In genomic region chr20:49935746-49936152, GRCh38 we compare ENCODE assay signal across 8 cellular contexts. TPM values are rescaled to one million over a fixed set of nuclear protein-coding genes. Genes with fewer than 3 reads are reported as not detected.
DNase-seq lines count a peak whose midpoint lies in the region; TF ChIP-seq lines count a peak whose summit lies in the region.

No MANE protein-coding gene starts in this region.

- peaks cover 12% of the 10 kb centered on the region for H3K79me1 ChIP-seq in neuronal stem cell (ENCODE audit: low read depth, low read length)

- no peaks in the 10 kb centered on the region for H3K9me3 ChIP-seq in ectodermal cell (ENCODE audit: control insufficient read depth, low read length)
- H3K9me3 ChIP-seq in neuronal stem cell (replicated peaks in 1 of 2; ENCODE audit: control insufficient read depth in 2 of 2, insufficient read depth in 1 of 2, low read depth in 1 of 2, low read length in 2 of 2) = no peaks in the 10 kb centered on the region

- no peak for TF ChIP-seq CTCF in GM12864 (IDR thresholded peaks at IDR 0.05; ENCODE audit: low read depth, low read length, missing control alignments)

- H3K4me2 ChIP-seq in neuronal stem cell (ENCODE audit: insufficient read depth, low read length, poor library complexity, severe bottlenecking) = no peak overlapping the region

- H3K4me1 ChIP-seq in ectodermal cell (ENCODE audit: control insufficient read depth, insufficient read depth, low read length) (peaks cover 14% of the 10 kb centered on the region), neuronal stem cell (ENCODE audit: control insufficient read depth in 2 of 2, insufficient read depth in 1 of 2, low read depth in 1 of 2, low read length in 2 of 2) (peaks cover 6 to 7% of the 10 kb centered on the region in 2 donors)

- H2AFZ ChIP-seq in neuronal stem cell (ENCODE audit: low read length) = peak overlapping the region; percentile 92

- peak overlapping the region; percentile 14 for H2AK5ac ChIP-seq in neuronal stem cell (ENCODE audit: low read depth, low read length)

- H3K18ac ChIP-seq in neuronal stem cell (ENCODE audit: low read length) = peak overlapping the region; percentile 59

- no peak for DNase-seq in GM12864 (ENCODE audit: low read depth)
- no peak for DNase-seq in Jurkat, Clone E6-1 (ENCODE audit: low read depth, low spot score)
- no peak for DNase-seq in neuronal stem cell (ENCODE audit: low spot score)
- no peak for DNase-seq in NAMALWA (ENCODE audit: low spot score)
- DNase-seq in NCI-H446 (lab: John Stamatoyannopoulos, UW) = no peak
- DNase-seq in NCI-H2227 (lab: John Stamatoyannopoulos, UW; ENCODE audit: unreplicated experiment) = no peak
- DNase-seq in NCI-H2227 treated with DMSO at 0.1 percent for 48 hours (lab: John Stamatoyannopoulos, UW) = no peak

- H3K14ac ChIP-seq in neuronal stem cell (ENCODE audit: low read length) = no peak overlapping the region

- no peak overlapping the region for H4K91ac ChIP-seq in neuronal stem cell (ENCODE audit: low read depth, low read length, poor library complexity)

- H2BK12ac ChIP-seq in neuronal stem cell (ENCODE audit: low read length) = no peak overlapping the region

- no peak overlapping the region for H3K27ac ChIP-seq in ectodermal cell (ENCODE audit: insufficient read depth, low read depth, low read length, poor library complexity, severe bottlenecking)
- no peak overlapping the region for H3K27ac ChIP-seq in neuronal stem cell (replicated peaks; ENCODE audit: low read length)

- no peak overlapping the region for H2BK5ac ChIP-seq in neuronal stem cell (ENCODE audit: low read length)

- peak overlapping the region; percentile 71 for H3K4me3 ChIP-seq in GM12864 (ENCODE audit: low read depth, low read length)
- peak overlapping the region; percentile 45 for H3K4me3 ChIP-seq in Jurkat, Clone E6-1 (ENCODE audit: low read length)
- peak overlapping the region; percentile 99 for H3K4me3 ChIP-seq in ectodermal cell (ENCODE audit: insufficient read depth, low read depth, low read length)
- H3K4me3 ChIP-seq in neuronal stem cell (ENCODE audit: low read length in 2 of 2) = peak overlapping the region in 1 of 2 donors; percentile 79

- no peak overlapping the region for H3K9ac ChIP-seq in neuronal stem cell (ENCODE audit: low read depth, low read length, poor library complexity)

- H3K27me3 ChIP-seq in ectodermal cell (ENCODE audit: control insufficient read depth, insufficient read depth, low read length, poor library complexity, severe bottlenecking) (no peaks in the 10 kb centered on the region), neuronal stem cell (ENCODE audit: control insufficient read depth in 3 of 3, insufficient read depth in 3 of 3, low read depth in 1 of 3, low read length in 3 of 3) (no peaks in the 10 kb centered on the region)

- WGBS in ectodermal cell, 2 experiments = 80 to 82% methylated on average over 20 to 21 of the region's 21 CpGs
- WGBS in neuronal stem cell (ENCODE audit: extremely low coverage in 2 of 2, insufficient read length in 2 of 2, insufficient replicate concordance in 1 of 2), 2 donors = no CpG with 5 or more reads among the region's 21 CpGs

- H3K23ac ChIP-seq in neuronal stem cell (ENCODE audit: low read depth, low read length, poor library complexity) = no peak overlapping the region

- H4K8ac ChIP-seq in neuronal stem cell (ENCODE audit: low read depth, low read length) = no peak overlapping the region

- H3K36me3 ChIP-seq in ectodermal cell (ENCODE audit: control insufficient read depth, insufficient read depth, low read length) = no peaks in the 10 kb centered on the region
- H3K36me3 ChIP-seq in neuronal stem cell (replicated peaks in 1 of 2; ENCODE audit: control insufficient read depth in 2 of 2, insufficient read depth in 2 of 2, low read length in 2 of 2) = peaks cover 0 to 19% of the 10 kb centered on the region in 2 donors

- H3K4ac ChIP-seq in neuronal stem cell (ENCODE audit: low read length) = no peak overlapping the region

- no peak overlapping the region for H2BK15ac ChIP-seq in neuronal stem cell (ENCODE audit: low read length)

- H2BK120ac ChIP-seq in neuronal stem cell (ENCODE audit: low read depth, low read length) = no peak overlapping the region

RNA-seq across cellular contexts. Expression of gene RNF114, which starts 0.4 kb away (rescaled TPM):
- 83.2 TPM for polyA plus RNA-seq in Jurkat, Clone E6-1 (2012; ENCODE audit: insufficient read depth, insufficient read length)
- polyA plus RNA-seq in ectodermal cell (2013, experiment 1 of 4) = 67.6 TPM
- 63.7 TPM for polyA plus RNA-seq in ectodermal cell (2013, experiment 2 of 4)
- 70.0 TPM for polyA plus RNA-seq in ectodermal cell (2013, experiment 3 of 4)
- 88.4 TPM for polyA plus RNA-seq in ectodermal cell (2013, experiment 4 of 4)
- 37.2 TPM for polyA plus RNA-seq in neuronal stem cell (2013, experiment 1 of 2)
- polyA plus RNA-seq in neuronal stem cell (2013, experiment 2 of 2) = 37.0 TPM

RNA-seq across cellular contexts. Expression of gene SPATA2, which starts 20.4 kb away (rescaled TPM):
- polyA plus RNA-seq in Jurkat, Clone E6-1 (2012; ENCODE audit: insufficient read depth, insufficient read length) = 7.5 TPM
- 13.8 TPM for polyA plus RNA-seq in ectodermal cell (2013, experiment 1 of 4)
- 14.8 TPM for polyA plus RNA-seq in ectodermal cell (2013, experiment 2 of 4)
- 11.5 TPM for polyA plus RNA-seq in ectodermal cell (2013, experiment 3 of 4)
- polyA plus RNA-seq in ectodermal cell (2013, experiment 4 of 4) = 13.2 TPM
- 9.3 TPM for polyA plus RNA-seq in neuronal stem cell (2013, experiment 1 of 2)
- polyA plus RNA-seq in neuronal stem cell (2013, experiment 2 of 2) = 9.3 TPM

RNA-seq across cellular contexts. Expression of gene SNAI1, which starts 47.0 kb away (rescaled TPM):
- 1.5 TPM for polyA plus RNA-seq in Jurkat, Clone E6-1 (2012; ENCODE audit: insufficient read depth, insufficient read length)
- polyA plus RNA-seq in ectodermal cell (2013, experiment 1 of 4) = 5.0 TPM
- 5.3 TPM for polyA plus RNA-seq in ectodermal cell (2013, experiment 2 of 4)
- polyA plus RNA-seq in ectodermal cell (2013, experiment 3 of 4) = 4.6 TPM
- 5.8 TPM for polyA plus RNA-seq in ectodermal cell (2013, experiment 4 of 4)
- 3.5 TPM for polyA plus RNA-seq in neuronal stem cell (2013, experiment 1 of 2)
- polyA plus RNA-seq in neuronal stem cell (2013, experiment 2 of 2) = 3.7 TPM
